ENCODE assay signal across 8 cellular contexts in genomic region chr15:101126618-101127502, GRCh38.
DNase-seq lines count a peak whose midpoint lies in the region; ATAC-seq and TF ChIP-seq lines count a peak whose summit lies in the region.

No MANE protein-coding gene starts in this region.

- no peaks in the 10 kb centered on the region for H3K9me3 Mint-ChIP-seq in activated naive CD4-positive, alpha-beta T cell treated with anti-CD3 and anti-CD28 coated beads, Interleukin-2, amount 50 U/mL, for 24 hours

- H3K27ac ChIP-seq in KOPT-K1 (ENCODE audit: low read depth, low read length, poor library complexity, severe bottlenecking) (peak overlapping the region; percentile 99), layer of hippocampus (ENCODE audit: low read depth, low read length) (peak overlapping the region; percentile 66), substantia nigra (ENCODE audit: low read depth, low read length, poor library complexity, severe bottlenecking) (peak overlapping the region; percentile 69)

- TF ChIP-seq POLR2A in GM18505 (IDR thresholded peaks at IDR 0.05; ENCODE audit: borderline replicate concordance, extremely low read depth, insufficient read depth, insufficient read length): no peak

- no peaks in the 10 kb centered on the region for H3K36me3 ChIP-seq in KOPT-K1 (ENCODE audit: insufficient read depth, low read length)

- H3K36me3 Mint-ChIP-seq in activated naive CD4-positive, alpha-beta T cell treated with anti-CD3 and anti-CD28 coated beads, Interleukin-2, amount 50 U/mL, for 24 hours: no peaks in the 10 kb centered on the region

- H3K27me3 ChIP-seq in layer of hippocampus (ENCODE audit: control insufficient read depth, insufficient read depth, low read length): no peaks in the 10 kb centered on the region

- H3K4me3 Mint-ChIP-seq in activated naive CD4-positive, alpha-beta T cell treated with anti-CD3 and anti-CD28 coated beads, Interleukin-2, amount 50 U/mL, for 24 hours: peak overlapping the region; percentile 72

- DNase-seq in substantia nigra (lab: John Stamatoyannopoulos, UW) (no peak), NCI-H1092 (lab: John Stamatoyannopoulos, UW) (no peak), T-helper 9 cell (no peak)

- peaks cover 60% of the 10 kb centered on the region for H3K4me1 Mint-ChIP-seq in activated naive CD4-positive, alpha-beta T cell treated with anti-CD3 and anti-CD28 coated beads, Interleukin-2, amount 50 U/mL, for 24 hours

- H3K27ac Mint-ChIP-seq in activated naive CD4-positive, alpha-beta T cell treated with anti-CD3 and anti-CD28 coated beads, Interleukin-2, amount 50 U/mL, for 24 hours: peak overlapping the region; percentile 99

- peak; percentile 42 for ATAC-seq in GM18505 (IDR thresholded peaks at IDR 0.05; ENCODE audit: unreplicated experiment)
- peak; percentile 50 for ATAC-seq in GM21723 (IDR thresholded peaks at IDR 0.05; ENCODE audit: unreplicated experiment)

- H3K9me3 ChIP-seq in KOPT-K1 (ENCODE audit: insufficient read depth, low read length, poor library complexity, severe bottlenecking): peaks cover 7% of the 10 kb centered on the region

- H3K27me3 Mint-ChIP-seq in activated naive CD4-positive, alpha-beta T cell treated with anti-CD3 and anti-CD28 coated beads, Interleukin-2, amount 50 U/mL, for 24 hours: no peaks in the 10 kb centered on the region
